In the genomic region with DNA sequence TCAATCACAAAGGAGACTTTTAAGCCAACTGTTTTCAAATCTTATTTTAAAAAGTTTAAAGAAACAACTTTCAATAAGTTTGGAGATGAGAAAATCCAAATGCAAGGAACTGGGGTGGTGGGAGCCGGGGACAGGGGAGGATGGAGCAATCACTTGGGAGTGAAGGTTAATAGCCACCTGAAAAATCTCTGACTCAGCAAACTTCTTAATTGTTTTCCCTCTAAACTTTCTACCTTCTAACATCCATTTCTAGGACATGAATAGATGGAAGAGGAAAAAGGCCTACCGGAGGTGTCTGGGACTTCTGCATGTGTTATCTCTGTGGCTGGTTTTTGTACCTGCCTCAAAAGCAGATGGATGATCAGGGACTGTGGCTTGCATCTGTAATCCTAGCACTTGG, we compare ENCODE assay signal across 22 cellular contexts.
"Had no signal": no experiment of that assay in that cellular context is flagged by ENCODE, and none has a peak within 500 bp of the region (broad histone marks: within the 10 kb centered on the region; RNA-seq: fewer than 3 reads in every experiment).

No MANE protein-coding gene starts in this region.

- H3K4me3 ChIP-seq: body of pancreas, Peyer's patch, SJCRH30 had no signal

- H3K27ac ChIP-seq: body of pancreas, Peyer's patch, RWPE1, SJCRH30 had no signal

- ATAC-seq: activated CD4-positive, CD25-positive, alpha-beta regulatory T cell treated with anti-CD3 and anti-CD28 coated beads, Interleukin-2, amount 50 U/mL, for 24 hours; activated CD8-positive, alpha-beta T cell treated with anti-CD3 and anti-CD28 coated beads for 36 hours; activated T-cell treated with anti-CD3 and anti-CD28 coated beads, Interleukin-2, amount 50 U/mL, for 72 hours; SK-N-SH treated with all-trans-retinoic acid at 6 μM for 48 hours had no signal

- H3K36me3 ChIP-seq: Peyer's patch, SJCRH30 had no signal

- H3K4me1 ChIP-seq: body of pancreas, SJCRH30 had no signal

- H3K9me3 ChIP-seq: body of pancreas, Peyer's patch, SJCRH30 had no signal

- H3K27me3 ChIP-seq: body of pancreas, Peyer's patch, SJCRH30 had no signal

- DNase-seq: activated CD4-positive, alpha-beta T cell treated with anti-CD3 and anti-CD28 coated beads for 4 hours; activated CD8-positive, alpha-beta memory T cell treated with anti-CD3 and anti-CD28 coated beads, Interleukin-2, amount 50 U/mL, for 4 hours; activated CD8-positive, alpha-beta T cell treated with anti-CD3 and anti-CD28 coated beads for 36 hours; activated naive CD4-positive, alpha-beta T cell treated with anti-CD3 and anti-CD28 coated beads, Interleukin-2, amount 50 U/mL, for 16 hours; activated naive CD8-positive, alpha-beta T cell treated with anti-CD3 and anti-CD28 coated beads, Interleukin-2, amount 10 ng/mL, durations not matched to agents 7 days and 5 days; activated T-cell treated with anti-CD3 and anti-CD28 coated beads, Interleukin-2, amount 50 U/mL, for 72 hours; aorta; MM.1S; NCI-H1105 treated with DMSO at 0.1 percent for 48 hours; NCI-H1436 treated with DMSO at 0.1 percent for 48 hours; NCI-H187; NCI-H2081; NCI-H446; NCI-H524; Peyer's patch; Right ventricle myocardium superior; SJCRH30; SW 1271 had no signal
